In genomic region chr1:32454726-32455125, GRCh38 we compare ENCODE assay signal across 11 cellular contexts. TPM values are rescaled to one million over a fixed set of nuclear protein-coding genes. Genes with fewer than 3 reads are reported as not detected.
DNase-seq lines count a peak whose midpoint lies in the region; FAIRE-seq and TF ChIP-seq lines count a peak whose summit lies in the region.
"Had no signal": no experiment of that assay in that cellular context is flagged by ENCODE, and none has a peak within 500 bp of the region (broad histone marks: within the 10 kb centered on the region; RNA-seq: fewer than 3 reads in every experiment).

No MANE protein-coding gene starts in this region.

- no peak overlapping the region for H3K27ac Mint-ChIP-seq in Calu3 (ENCODE audit: unreplicated experiment)

- H3K27me3 ChIP-seq in SJCRH30 = no peaks in the 10 kb centered on the region

- CTCF ChIA-PET in Calu3 (lab: Charles Lee) = no interaction called here

- intact Hi-C loops in Calu3 (cut with micrococcal nuclease; ENCODE audit: unreplicated experiment) = no loop called here

- no peak overlapping the region for H3K27ac ChIP-seq in SJCRH30

- peaks cover 15% of the 10 kb centered on the region for H3K9me3 ChIP-seq in SJCRH30 (replicated peaks)

- peaks cover 3% of the 10 kb centered on the region for H3K4me1 Mint-ChIP-seq in Calu3 (ENCODE audit: low read depth, unreplicated experiment)

- peaks cover 8% of the 10 kb centered on the region for H3K4me1 ChIP-seq in SJCRH30

- no TSS peak for BruUV-seq in Calu3 (replicated peaks; lab: Mats Ljungman, UMichigan)

- DNase-seq in Calu3 (peak; percentile 34), NCI-H1105 treated with DMSO at 0.1 percent for 48 hours (lab: John Stamatoyannopoulos, UW) (peak; percentile 89), SJCRH30 (peak; percentile 60 to 71), iPS-NIHi11 (ENCODE audit: low spot score) (peak; percentile 34), NCI-H1048 (lab: John Stamatoyannopoulos, UW) (no peak), NCI-H510A (lab: John Stamatoyannopoulos, UW) (no peak), HTR-8/SVneo (ENCODE audit: insufficient read length, low spot score) (no peak), COLO829 (ENCODE audit: low spot score) (no peak)
- DNase-seq: NCI-H524 treated with DMSO at 0.1 percent for 48 hours had no signal

- no peak overlapping the region for H3K4me3 ChIP-seq in SJCRH30

- H3K27me3 Mint-ChIP-seq in Calu3 (ENCODE audit: unreplicated experiment) = peaks cover 21% of the 10 kb centered on the region

- no peak for TF ChIP-seq CTCF in Calu3 (IDR thresholded peaks at IDR 0.05; ENCODE audit: unreplicated experiment)

- no peak overlapping the region for H3K4me3 Mint-ChIP-seq in Calu3 (ENCODE audit: low read depth, unreplicated experiment)

- H3K36me3 ChIP-seq in SJCRH30 = no peaks in the 10 kb centered on the region

- H3K9me3 Mint-ChIP-seq in Calu3 (ENCODE audit: low read depth, unreplicated experiment) = peaks cover 4% of the 10 kb centered on the region

- no peak for FAIRE-seq in HTR-8/SVneo (lab: Jason Lieb, UNC)
- FAIRE-seq: keratinocyte had no signal

- H3K36me3 Mint-ChIP-seq in Calu3 (ENCODE audit: insufficient read depth, unreplicated experiment) = no peaks in the 10 kb centered on the region

RNA-seq across cellular contexts. Expression of gene ZBTB8B, which starts 10.1 kb away (rescaled TPM):
- 0.32 and 0.35 TPM in 2 replicates for total RNA-seq in Calu3 (2022)
- not detected in 2 replicates for total RNA-seq in SJCRH30 (2014; rRNA removed; shearing (Covaris generic))
- total RNA-seq: T-helper 2 cell treated with Interferon-gamma antibody and Interleukin-4, amounts not matched to agents 100 ng/mL and 5 ng/mL, for 36 hours had no signal

Comparison
In these comparisons a context has a peak if more than half of its experiments do, and no peak if none do; other contexts are left out.
1. DNase-seq: peak in Calu3 (single experiment), NCI-H1105 treated with DMSO at 0.1 percent for 48 hours (single experiment), SJCRH30 (2 of 2) and iPS-NIHi11 (single experiment); none in NCI-H1048 (single experiment), NCI-H510A (single experiment), HTR-8/SVneo (single experiment) and COLO829 (single experiment).